Comparison of ENCODE assay signal across 13 cellular contexts in genomic region chr5:139061856-139062255, GRCh38.
A peak's percentile ranks its signal among the peaks of the same experiment; 100 is the strongest.
DNase-seq lines count a peak whose midpoint lies in the region; ATAC-seq, FAIRE-seq and TF ChIP-seq lines count a peak whose summit lies in the region.
"Had no signal": no experiment of that assay in that cellular context is flagged by ENCODE, and none has a peak within 500 bp of the region (broad histone marks: within the 10 kb centered on the region; RNA-seq: fewer than 3 reads in every experiment).

No MANE protein-coding gene starts in this region.

- no peaks in the 10 kb centered on the region for H3K9me3 Mint-ChIP-seq in activated CD4-positive, alpha-beta memory T cell treated with anti-CD3 and anti-CD28 coated beads for 36 hours

- no peak for TF ChIP-seq EP300 in HepG2 (IDR thresholded peaks at IDR 0.05; ENCODE audit: low read depth in 2 of 2, low read length in 2 of 2)
- TF ChIP-seq EP300 in HepG2 (CRISPR knock-in tag; IDR thresholded peaks at IDR 0.05; ENCODE audit: borderline replicate concordance), result no peak

- H4K20me1 ChIP-seq in HepG2 (ENCODE audit: insufficient read depth, low read length), result no peaks in the 10 kb centered on the region

- H3K9me3 ChIP-seq in right lobe of liver, result no peaks in the 10 kb centered on the region
- no peaks in the 10 kb centered on the region for H3K9me3 ChIP-seq in HepG2 (ENCODE audit: low read length)
- H3K9me3 ChIP-seq in lower lobe of right lung, result no peaks in the 10 kb centered on the region
- H3K9me3 ChIP-seq: ascending aorta, ovary had no signal

- H2AFZ ChIP-seq in HepG2 (ENCODE audit: low read length), result no peak overlapping the region

- POLR2A ChIA-PET in HepG2 (lab: Yijun Ruan, JAX), result no interaction called here
- POLR2A ChIA-PET in activated CD4-positive, alpha-beta memory T cell treated with anti-CD3 and anti-CD28 coated beads for 36 hours (lab: Charles Lee), result no interaction called here

- H3K27ac ChIP-seq in right lobe of liver (peak overlapping the region in 2 of 3 donors; percentile 1 to 51), HepG2 (ENCODE audit: extremely low read length, insufficient read depth, low read length) (no peak overlapping the region), lower lobe of right lung (peak overlapping the region; percentile 1)
- H3K27ac ChIP-seq: KMS-11 had no signal

- peaks cover 2% of the 10 kb centered on the region for H3K36me3 Mint-ChIP-seq in activated CD4-positive, alpha-beta memory T cell treated with anti-CD3 and anti-CD28 coated beads for 36 hours

- DNase-seq in right lobe of liver (no peak), HepG2 (ENCODE audit: low spot score) (no peak), astrocyte of the hippocampus (ENCODE audit: low read depth, low spot score) (peak; percentile 78), lower lobe of right lung (no peak), ureter (ENCODE audit: low spot score) (no peak)
- no peak for DNase-seq in stimulated activated CD8-positive, alpha-beta memory T cell treated with anti-CD3 and anti-CD28 coated beads, Interleukin-4, amount 100 ng/mL, for 48 hours
- DNase-seq in activated CD4-positive, alpha-beta memory T cell treated with anti-CD3 and anti-CD28 coated beads for 36 hours, result no peak
- no peak for DNase-seq in stimulated activated CD4-positive, alpha-beta T cell treated with anti-CD3 and anti-CD28 coated beads, Interleukin-4, amount 100 ng/mL, for 1 hour
- DNase-seq: activated CD4-positive, alpha-beta T cell treated with anti-CD3 and anti-CD28 coated beads, Interleukin-2, amount 50 U/mL, for 4 hours; AML-193 had no signal

- H3K36me3 ChIP-seq in right lobe of liver, result no peaks in the 10 kb centered on the region
- no peaks in the 10 kb centered on the region for H3K36me3 ChIP-seq in HepG2 (replicated peaks in 1 of 2; ENCODE audit: control insufficient read depth in 1 of 2, insufficient read depth in 2 of 2, low read length in 2 of 2)
- H3K36me3 ChIP-seq in lower lobe of right lung, result no peaks in the 10 kb centered on the region
- H3K36me3 ChIP-seq: ascending aorta, ovary had no signal

- H3K4me2 ChIP-seq in HepG2 (ENCODE audit: low read depth, low read length), result no peak overlapping the region
- H3K4me2 ChIP-seq: KMS-11 had no signal

- no peak for TF ChIP-seq CTCF in right lobe of liver (IDR thresholded peaks at IDR 0.05)
- no peak for TF ChIP-seq CTCF in HepG2 (CRISPR knock-in tag; IDR thresholded peaks at IDR 0.05)
- no peak for TF ChIP-seq CTCF in lower lobe of right lung (IDR thresholded peaks at IDR 0.05)

- TF ChIP-seq POLR2A in right lobe of liver (IDR thresholded peaks at IDR 0.05) (no peak), HepG2 (IDR thresholded peaks at IDR 0.05; ENCODE audit: insufficient read depth in 1 of 2, low read depth in 2 of 2, low read length in 2 of 2) (no peak)

- no peak for ATAC-seq in right lobe of liver
- no peak for ATAC-seq in HepG2
- no peak for ATAC-seq in lower lobe of right lung

- H3K79me2 ChIP-seq in HepG2 (ENCODE audit: insufficient read depth, low read length), result no peaks in the 10 kb centered on the region

- in situ Hi-C loops in HepG2 (cut with HindIII; ENCODE audit: extremely low pct_ligation_motif_present, low pct_unique_long_range_greater_than_20kb), result no loop called here

- H3K4me1 Mint-ChIP-seq in activated CD4-positive, alpha-beta memory T cell treated with anti-CD3 and anti-CD28 coated beads for 36 hours (ENCODE audit: low read depth), result no peaks in the 10 kb centered on the region

- no TSS peak for BruUV-seq in HepG2 (replicated peaks; lab: Mats Ljungman, UMichigan)

- intact Hi-C loops in right lobe of liver (cut with DNase I), result no loop called here
- intact Hi-C loops in HepG2 (cut with micrococcal nuclease; ENCODE audit: unreplicated experiment), result no loop called here
- intact Hi-C loops in lower lobe of right lung (cut with DNase I), result no loop called here
- intact Hi-C loops in activated CD4-positive, alpha-beta memory T cell treated with anti-CD3 and anti-CD28 coated beads for 36 hours (cut with micrococcal nuclease), result no loop called here

- H3K27me3 ChIP-seq in right lobe of liver (no peaks in the 10 kb centered on the region), HepG2 (ENCODE audit: control insufficient read depth in 1 of 2, insufficient read depth in 2 of 2, low read length in 2 of 2) (no peaks in the 10 kb centered on the region), lower lobe of right lung (ENCODE audit: low read depth) (no peaks in the 10 kb centered on the region)
- H3K27me3 ChIP-seq: ascending aorta, ovary had no signal

- H3K27ac Mint-ChIP-seq in activated CD4-positive, alpha-beta memory T cell treated with anti-CD3 and anti-CD28 coated beads for 36 hours, result no peak overlapping the region

- no peaks in the 10 kb centered on the region for H3K27me3 Mint-ChIP-seq in activated CD4-positive, alpha-beta memory T cell treated with anti-CD3 and anti-CD28 coated beads for 36 hours

- no peak for TF ChIP-seq RAD21 in HepG2 (CRISPR knock-in tag; IDR thresholded peaks at IDR 0.05)

- no peak overlapping the region for H3K4me3 Mint-ChIP-seq in activated CD4-positive, alpha-beta memory T cell treated with anti-CD3 and anti-CD28 coated beads for 36 hours

- H3K9ac ChIP-seq in HepG2 (ENCODE audit: insufficient read depth, low read depth, low read length), result no peak overlapping the region
- H3K9ac ChIP-seq: KMS-11 had no signal

- H3K4me3 ChIP-seq in right lobe of liver, result no peak overlapping the region
- no peak overlapping the region for H3K4me3 ChIP-seq in HepG2 (replicated peaks in 1 of 3; ENCODE audit: insufficient read depth in 1 of 3, low read depth in 2 of 3, low read length in 3 of 3)
- H3K4me3 ChIP-seq in lower lobe of right lung, result no peak overlapping the region
- H3K4me3 ChIP-seq: ascending aorta, ovary had no signal

- WGBS in right lobe of liver (ENCODE audit: insufficient coverage, low coverage, low lambda C conversion rate, missing lambda C conversion rate), result 75% methylated on average over 2 of the region's 4 CpGs
- 90% methylated on average over 4 of the region's 4 CpGs for WGBS in HepG2 (ENCODE audit: low lambda C conversion rate)

- H3K4me1 ChIP-seq in right lobe of liver (peaks cover 0 to 32% (median 12%) of the 10 kb centered on the region in 4 donors), HepG2 (ENCODE audit: insufficient read depth, low read length) (peaks cover 21% of the 10 kb centered on the region), lower lobe of right lung (peaks cover 38% of the 10 kb centered on the region)

- FAIRE-seq in HepG2 (lab: Jason Lieb, UNC), result no peak

- CTCF ChIA-PET in HepG2 (lab: Yijun Ruan, JAX; ENCODE audit: low intra/inter-chr PET ratio, low total read pairs), result no interaction called here
- CTCF ChIA-PET in activated CD4-positive, alpha-beta memory T cell treated with anti-CD3 and anti-CD28 coated beads for 36 hours (lab: Charles Lee), result no interaction called here

TF ChIP-seq in HepG2, 621 proteins besides CTCF, POLR2A, EP300 and RAD21:
- TF ChIP-seq E2F1 (CRISPR knock-in tag; IDR thresholded peaks at IDR 0.05), result no peak
- no peak for TF ChIP-seq MIXL1 (CRISPR knock-in tag; IDR thresholded peaks at IDR 0.05)
- no peak for TF ChIP-seq PLSCR1 (CRISPR knock-in tag; IDR thresholded peaks at IDR 0.05; ENCODE audit: borderline replicate concordance)
- no peak for TF ChIP-seq ZNF652 (CRISPR knock-in tag; IDR thresholded peaks at IDR 0.05; ENCODE audit: borderline replicate concordance, low read depth)
- TF ChIP-seq ZFX (CRISPR knock-in tag; IDR thresholded peaks at IDR 0.05; ENCODE audit: low read depth), result no peak
